Comparison of ENCODE assay signal across 20 cellular contexts in the genomic region with DNA sequence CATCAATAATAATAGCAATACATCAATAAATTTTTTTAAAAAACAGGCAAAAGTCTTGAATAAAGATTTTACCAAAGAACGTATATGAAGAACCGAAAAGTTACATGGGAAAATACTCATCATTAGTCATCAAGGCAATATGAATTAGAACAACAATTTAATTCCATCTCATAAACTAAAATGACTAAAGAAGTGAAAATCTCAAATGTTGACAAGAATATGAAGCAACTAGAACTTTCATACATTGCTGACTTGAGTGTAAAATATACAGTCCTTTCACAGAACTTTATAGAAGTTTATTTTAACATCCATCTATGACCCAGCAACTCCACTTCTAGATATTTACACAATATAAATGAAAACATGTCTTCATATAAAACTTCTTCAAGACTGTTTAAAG. TPM values are rescaled to one million over a fixed set of nuclear protein-coding genes. Genes with fewer than 3 reads are reported as not detected.
"Had no signal": no experiment of that assay in that cellular context is flagged by ENCODE, and none has a peak within 500 bp of the region (broad histone marks: within the 10 kb centered on the region; RNA-seq: fewer than 3 reads in every experiment).

No MANE protein-coding gene starts in this region.

- DNase-seq: activated CD4-positive, alpha-beta T cell treated with anti-CD3 and anti-CD28 coated beads, Interleukin-2, amount 10 ng/mL, durations not matched to agents 7 days and 5 days; activated CD4-positive, CD25-positive, alpha-beta regulatory T cell; activated CD8-positive, alpha-beta memory T cell treated with anti-CD3 and anti-CD28 coated beads, Interleukin-2, amount 50 U/mL, for 48 hours; activated gamma-delta T cell treated with Interleukin-2 at 50 U/mL for 16 hours; activated T-cell treated with anti-CD3 and anti-CD28 coated beads, Interleukin-2, amount 50 U/mL, for 72 hours; amygdala; cerebellar nuclear complex; effector memory CD8-positive, alpha-beta T cell; left ventricle myocardium inferior; mesenchymal stem cell; naive thymus-derived CD8-positive, alpha-beta T cell; stimulated activated CD4-positive, alpha-beta T cell treated with anti-CD3 and anti-CD28 coated beads, Interleukin-4, amount 100 ng/mL, for 4 hours; stimulated activated CD8-positive, alpha-beta memory T cell treated with anti-CD3 and anti-CD28 coated beads, Interleukin-4, amount 100 ng/mL, for 48 hours; stimulated activated naive CD4-positive, alpha-beta T cell treated with Interleukin-2 at 50 U/mL for 16 hours; SW 1271; trophoblast cell had no signal

- H3K79me2 ChIP-seq: hepatocyte, parathyroid adenoma had no signal

- H3K27ac ChIP-seq: hepatocyte, left ventricle myocardium inferior, parathyroid adenoma, skin epidermis had no signal

- H3K4me1 ChIP-seq: parathyroid adenoma had no signal

- H2AFZ ChIP-seq: hepatocyte, parathyroid adenoma had no signal

- H3K4me3 ChIP-seq: hepatocyte, left ventricle myocardium inferior, skin epidermis had no signal

- H3K9ac ChIP-seq: parathyroid adenoma had no signal

- ATAC-seq: activated T-cell treated with anti-CD3 and anti-CD28 coated beads, Interleukin-2, amount 50 U/mL, for 72 hours; effector memory CD8-positive, alpha-beta T cell; naive thymus-derived CD8-positive, alpha-beta T cell had no signal

- H3K27me3 ChIP-seq: hepatocyte had no signal

- H3K9me3 ChIP-seq: left ventricle myocardium inferior had no signal

- H3K4me2 ChIP-seq: hepatocyte had no signal

RNA-seq across cellular contexts. Expression of gene TAGLN3, which starts 55.2 kb away (rescaled TPM):
- total RNA-seq: mucosa of gallbladder; naive thymus-derived CD8-positive, alpha-beta T cell had no signal
- polyA plus RNA-seq: naive thymus-derived CD8-positive, alpha-beta T cell had no signal
